8 cellular contexts compared by ENCODE assay signal in genomic region chr11:128757235-128757711, GRCh38.
DNase-seq lines count a peak whose midpoint lies in the region; ATAC-seq, FAIRE-seq and TF ChIP-seq lines count a peak whose summit lies in the region.

No MANE protein-coding gene starts in this region.

- H3K4ac ChIP-seq in H1 (replicated peaks; ENCODE audit: insufficient read length, low read depth, low read length), result no peak overlapping the region

- H3K23me2 ChIP-seq in H1 (ENCODE audit: low read depth, low read length), result no peaks in the 10 kb centered on the region

- no peak overlapping the region for H4K5ac ChIP-seq in H1 (ENCODE audit: insufficient read length, low read depth, low read length)

- H4K20me1 ChIP-seq in H1 (replicated peaks in 1 of 2; ENCODE audit: control insufficient read depth in 1 of 2, insufficient read depth in 2 of 2, low read length in 2 of 2), result no peaks in the 10 kb centered on the region

- H3K9me3 ChIP-seq in H1 (ENCODE audit: insufficient read depth in 2 of 2, low read depth in 1 of 2, low read length in 1 of 2), result no peaks in the 10 kb centered on the region

- DNase-seq in ELR (ENCODE audit: low read depth), result peak; percentile 60
- peak; percentile 69 for DNase-seq in HT1080 (ENCODE audit: low read depth)
- DNase-seq in activated CD4-positive, alpha-beta T cell treated with anti-CD3 and anti-CD28 coated beads for 4 hours, result peak; percentile 66 to 68
- DNase-seq in H1 (ENCODE audit: low read depth in 1 of 2, low spot score in 2 of 2), result no peak
- peak; percentile 47 for DNase-seq in stimulated activated CD4-positive, alpha-beta T cell treated with anti-CD3 and anti-CD28 coated beads, Interleukin-12 subunit alpha, Interleukin-12 subunit beta, amount 100 ng/mL, for 4 hours
- no peak for DNase-seq in NCI-H2196 (lab: John Stamatoyannopoulos, UW; ENCODE audit: unreplicated experiment)
- no peak for DNase-seq in mesenteric fat pad (ENCODE audit: low spot score)

- FAIRE-seq in H1 (lab: Jason Lieb, UNC), result no peak

- no peak overlapping the region for H2BK12ac ChIP-seq in H1 (ENCODE audit: low read depth, low read length)

- H3K27ac ChIP-seq in H1 (ENCODE audit: low read depth, low read length), result no peak overlapping the region

- H2BK20ac ChIP-seq in H1 (ENCODE audit: low read length), result no peak overlapping the region

- 60% methylated on average over 3 of the region's 3 CpGs; no CpG with 5 or more reads in 1 of the 2 experiments for WGBS in H1 (ENCODE audit: extremely low coverage in 1 of 2, insufficient coverage in 1 of 2, insufficient read length in 1 of 2, insufficient replicate concordance in 2 of 2, low coverage in 1 of 2, low lambda C conversion rate in 2 of 2, missing lambda C conversion rate in 1 of 2), 2 experiments

- no peak overlapping the region for H3K9ac ChIP-seq in H1 (replicated peaks in 1 of 4; ENCODE audit: extremely low read depth in 1 of 4, low read depth in 3 of 4, low read length in 3 of 4)

- no peak overlapping the region for H3K14ac ChIP-seq in H1 (ENCODE audit: insufficient read length)

- CTCF ChIA-PET in H1 (lab: Charles Lee; ENCODE audit: partially characterized antibody), result interaction anchor here (0.6 to 5.7 kb wide), 28 partner anchors 8 to 1704 kb away, joined by 3 to 48 read pairs (median 4); no protein-coding TSS in a partner anchor

- peaks cover 0 to 3% (median 0%) of the 10 kb centered on the region in 4 experiments; a peak in 1 of 7 replicates for H3K4me1 ChIP-seq in H1 (replicated peaks in 1 of 4; ENCODE audit: control insufficient read depth in 3 of 4, insufficient read depth in 4 of 4, low read length in 3 of 4)

- no peaks in the 10 kb centered on the region for H3K36me3 ChIP-seq in H1 (ENCODE audit: control insufficient read depth in 2 of 4, insufficient read depth in 4 of 4, low read length in 3 of 4)

- no peak for TF ChIP-seq POLR2A in H1 (IDR thresholded peaks at IDR 0.05; ENCODE audit: control extremely low read depth in 1 of 2, low read depth in 2 of 2, low read length in 2 of 2)

- no peak overlapping the region for H3K56ac ChIP-seq in H1 (replicated peaks; ENCODE audit: insufficient read length, low read depth, low read length)

- no peaks in the 10 kb centered on the region for H3K79me2 ChIP-seq in H1 (ENCODE audit: control insufficient read depth in 1 of 2, insufficient read depth in 2 of 2, low read length in 2 of 2)

- H3K4me2 ChIP-seq in H1 (ENCODE audit: insufficient read depth in 1 of 2, low read depth in 2 of 2, low read length in 2 of 2), result no peak overlapping the region

- no peaks in the 10 kb centered on the region for H3K79me1 ChIP-seq in H1 (ENCODE audit: low read depth, low read length)

- H2AK5ac ChIP-seq in H1 (ENCODE audit: low read depth, low read length), result no peak overlapping the region

- H4K8ac ChIP-seq in H1 (ENCODE audit: extremely low read depth, insufficient read depth, low read length), result no peak overlapping the region

- no peak overlapping the region for H2BK5ac ChIP-seq in H1 (ENCODE audit: low read depth, low read length)

- no peak overlapping the region for H3K23ac ChIP-seq in H1 (ENCODE audit: insufficient read length)

- H2BK15ac ChIP-seq in H1 (ENCODE audit: low read length), result 0 out of 2 replicates have a peak overlapping the region, but pooled peaks have one; percentile 3

- POLR2A ChIA-PET in H1 (lab: Charles Lee; ENCODE audit: partially characterized antibody), result no interaction called here

- no peak for TF ChIP-seq EP300 in H1 (IDR thresholded peaks at IDR 0.05; ENCODE audit: borderline replicate concordance in 1 of 2, low read depth in 2 of 2, low read length in 2 of 2)

- no peak overlapping the region for H2AFZ ChIP-seq in H1 (ENCODE audit: low read length)

- H3K27me3 ChIP-seq in H1 (replicated peaks in 1 of 4; ENCODE audit: control insufficient read depth in 3 of 4, extremely low read depth in 1 of 4, insufficient read depth in 3 of 4, low read length in 3 of 4), result no peaks in the 10 kb centered on the region; a peak in 1 of 7 replicates

- no peak overlapping the region for H2BK120ac ChIP-seq in H1 (replicated peaks; ENCODE audit: low read depth, low read length)

- peak; percentile 41 to 79 (median 64) for TF ChIP-seq CTCF in H1 (IDR thresholded peaks at IDR 0.05; ENCODE audit: control extremely low read depth in 1 of 3, insufficient read depth in 1 of 3, low read depth in 1 of 3, low read length in 3 of 3)

- ATAC-seq in GM21528 (IDR thresholded peaks at IDR 0.05; ENCODE audit: low FRiP score, unreplicated experiment), result peak; percentile 85

- peak; percentile 75 to 81 for TF ChIP-seq RAD21 in H1 (IDR thresholded peaks at IDR 0.05 in 1 of 2, conservative IDR thresholded peaks at IDR 0.05 in 1 of 2; ENCODE audit: low read depth in 2 of 2, low read length in 2 of 2)

- no peak overlapping the region for H3K4me3 ChIP-seq in H1 (ENCODE audit: extremely low read depth in 1 of 4, insufficient read depth in 2 of 4, low read depth in 3 of 4, low read length in 4 of 4)

- no peak overlapping the region for H3K18ac ChIP-seq in H1 (ENCODE audit: extremely low read depth, low read length)

- H4K91ac ChIP-seq in H1 (replicated peaks; ENCODE audit: insufficient read length, low read length), result no peak overlapping the region

TF ChIP-seq in H1, 55 proteins besides CTCF, POLR2A, EP300 and RAD21:
- TF ChIP-seq ATF3 (IDR thresholded peaks at IDR 0.05; ENCODE audit: insufficient read depth, low read depth, low read length) (0 out of 2 replicates have a peak, but pooled peaks have one; percentile 48), KDM1A (IDR thresholded peaks at IDR 0.05; ENCODE audit: borderline replicate concordance, low read length) (no peak), JUND (IDR thresholded peaks at IDR 0.05; ENCODE audit: low read length) (peak; percentile 96), BACH1 (IDR thresholded peaks at IDR 0.05; ENCODE audit: low read length) (peak; percentile 78), GABPA (IDR thresholded peaks at IDR 0.05; ENCODE audit: borderline replicate concordance, insufficient read depth, low read length) (no peak), MAFK (IDR thresholded peaks at IDR 0.05; ENCODE audit: low read depth, low read length) (peak; percentile 72; the same call in 1 of the 2 replicates)
TF ChIP-seq in H1: peak in this region for 4.

Comparison
In these comparisons a context has a peak if more than half of its experiments do, and no peak if none do; other contexts are left out.
1. DNase-seq: peak in ELR (single experiment), HT1080 (single experiment), activated CD4-positive, alpha-beta T cell treated with anti-CD3 and anti-CD28 coated beads for 4 hours (2 of 2) and stimulated activated CD4-positive, alpha-beta T cell treated with anti-CD3 and anti-CD28 coated beads, Interleukin-12 subunit alpha, Interleukin-12 subunit beta, amount 100 ng/mL, for 4 hours (single experiment); none in H1 (0 of 2), NCI-H2196 (single experiment) and mesenteric fat pad (single experiment).